8 cellular contexts compared by ENCODE assay signal in the genomic region with DNA sequence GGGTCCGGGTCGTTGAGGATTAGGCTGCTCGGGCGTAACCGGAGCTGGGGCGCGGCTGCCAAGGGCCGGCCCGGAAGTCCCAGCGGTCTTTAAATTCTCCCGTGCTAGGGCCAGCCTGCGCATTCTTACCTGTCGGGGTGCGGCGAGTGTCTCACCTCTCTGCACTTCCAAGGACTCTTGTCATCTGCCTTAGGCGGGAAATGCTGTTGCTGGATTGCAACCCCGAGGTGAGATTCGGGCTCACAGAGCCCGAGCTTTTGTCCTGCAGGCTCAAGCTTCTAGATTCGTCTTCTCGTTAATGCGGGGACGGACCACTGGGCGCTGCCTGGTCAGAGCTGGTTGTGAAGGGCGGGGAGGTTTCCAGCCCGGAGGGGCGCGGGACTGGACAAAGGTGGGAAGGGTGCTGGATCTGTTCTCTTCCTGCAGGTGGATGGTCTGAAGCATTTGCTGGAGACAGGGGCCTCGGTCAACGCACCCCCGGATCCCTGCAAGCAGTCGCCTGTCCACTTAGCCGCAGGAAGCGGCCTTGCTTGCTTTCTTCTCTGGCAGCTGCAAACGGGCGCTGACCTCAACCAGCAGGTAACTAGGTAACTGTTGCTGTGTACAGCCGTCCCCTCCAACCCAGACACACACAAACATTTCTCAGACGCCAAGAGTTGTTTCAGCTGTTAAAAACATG. TPM values are rescaled to one million over a fixed set of nuclear protein-coding genes. Genes with fewer than 3 reads are reported as not detected.
DNase-seq lines count a peak whose midpoint lies in the region; ATAC-seq and TF ChIP-seq lines count a peak whose summit lies in the region.

A gene with protein sequence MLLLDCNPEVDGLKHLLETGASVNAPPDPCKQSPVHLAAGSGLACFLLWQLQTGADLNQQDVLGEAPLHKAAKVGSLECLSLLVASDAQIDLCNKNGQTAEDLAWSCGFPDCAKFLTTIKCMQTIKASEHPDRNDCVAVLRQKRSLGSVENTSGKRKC (plus strand): TSS at position 118 of the 679 bp plus-strand sequence. CDS start 83 bp downstream, at position 201.

- H3K27ac Mint-ChIP-seq in activated naive CD4-positive, alpha-beta T cell treated with anti-CD3 and anti-CD28 coated beads, Interleukin-2, amount 50 U/mL, for 72 hours = peak within 1 kb of the TSS; percentile 83 to 98
- peak within 1 kb of the TSS; percentile 94 for H3K27ac Mint-ChIP-seq in osteocyte (ENCODE audit: unreplicated experiment)

- peaks cover 0 to 36% (median 7%) of the 10 kb centered on the region in 9 donors for H3K36me3 ChIP-seq in heart right ventricle

- H3K9me3 Mint-ChIP-seq in activated naive CD4-positive, alpha-beta T cell treated with anti-CD3 and anti-CD28 coated beads, Interleukin-2, amount 50 U/mL, for 72 hours = no peaks in the 10 kb centered on the region
- no peaks in the 10 kb centered on the region for H3K9me3 Mint-ChIP-seq in osteocyte (ENCODE audit: unreplicated experiment)

- peak within 1 kb of the TSS; percentile 98 to 100 (median 99) for H3K27ac ChIP-seq in heart right ventricle

- H3K4me3 ChIP-seq in heart right ventricle = peak within 1 kb of the TSS; percentile 58 to 83 (median 73)

- no peaks in the 10 kb centered on the region for H3K9me3 ChIP-seq in heart right ventricle

- peaks cover 7 to 47% (median 43%) of the 10 kb centered on the region in 9 donors for H3K4me1 ChIP-seq in heart right ventricle

- no peaks in the 10 kb centered on the region for H3K27me3 ChIP-seq in heart right ventricle

- H3K27me3 Mint-ChIP-seq in osteocyte (ENCODE audit: unreplicated experiment) = no peaks in the 10 kb centered on the region

- 2 to 5% methylated on average over 38 of the region's 38 CpGs for WGBS in heart right ventricle, 2 donors

- TF ChIP-seq CTCF in heart right ventricle (IDR thresholded peaks at IDR 0.05) (peak in 1 of 9 donors; percentile 11), osteocyte (IDR thresholded peaks at IDR 0.05) (no peak)

- intact Hi-C loops in heart right ventricle (cut with DNase I) = loop anchor here in 8 of 10 donors (2.0 to 10.0 kb wide), 8 partner anchors 28 to 208 kb away; a partner anchor contains a TSS

- peak in 1 of 2 donors; percentile 1 for ATAC-seq in activated naive CD4-positive, alpha-beta T cell treated with anti-CD3 and anti-CD28 coated beads, Interleukin-2, amount 50 U/mL, for 72 hours
- peak in 7 of 8 donors; percentile 1 to 56 (median 32) for ATAC-seq in heart right ventricle
- ATAC-seq in HG03108 (IDR thresholded peaks at IDR 0.05; ENCODE audit: unreplicated experiment) = no peak

- peak within 1 kb of the TSS; percentile 83 for H3K4me3 Mint-ChIP-seq in osteocyte (ENCODE audit: unreplicated experiment)

- DNase-seq in activated T-cell treated with anti-CD3 and anti-CD28 coated beads, Interleukin-2, amount 50 U/mL, for 1 hour = peak; percentile 26
- DNase-seq in activated T-cell treated with anti-CD3 and anti-CD28 coated beads, Interleukin-2, amount 50 U/mL, for 48 hours = no peak
- peak; percentile 34 for DNase-seq in NAMALWA (ENCODE audit: low spot score)
- DNase-seq in activated naive CD4-positive, alpha-beta T cell treated with anti-CD3 and anti-CD28 coated beads, Interleukin-2, amount 50 U/mL, for 72 hours (ENCODE audit: low spot score in 2 of 2) = no peak
- peak; percentile 23 to 46 for DNase-seq in heart right ventricle
- DNase-seq in osteocyte (ENCODE audit: extremely low spot score, unreplicated experiment) = no peak
- DNase-seq in stimulated activated CD4-positive, alpha-beta T cell treated with anti-CD3 and anti-CD28 coated beads, Interleukin-2, amount 100 ng/mL, for 24 hours = no peak

- H3K36me3 Mint-ChIP-seq in activated naive CD4-positive, alpha-beta T cell treated with anti-CD3 and anti-CD28 coated beads, Interleukin-2, amount 50 U/mL, for 72 hours = peaks cover 9 to 38% of the 10 kb centered on the region in 2 donors
- H3K36me3 Mint-ChIP-seq in osteocyte (ENCODE audit: unreplicated experiment) = peaks cover 19% of the 10 kb centered on the region

- H3K4me1 Mint-ChIP-seq in osteocyte (ENCODE audit: unreplicated experiment) = peaks cover 23% of the 10 kb centered on the region

RNA-seq across cellular contexts. Expression of the gene that starts here (rescaled TPM):
- 10 to 100 TPM in 1 of 2 donors, 1 to 10 TPM in 1; 9.1 to 44.5 TPM for total RNA-seq in activated naive CD4-positive, alpha-beta T cell treated with anti-CD3 and anti-CD28 coated beads, Interleukin-2, amount 50 U/mL, for 72 hours
- total RNA-seq in heart right ventricle (10 to 100 TPM in 9 of 10 donors, 1 to 10 TPM in 1; 7.6 to 27.0 (median 13.7) TPM), osteocyte (4.2 and 5.3 TPM in 2 replicates)
- 10 to 100 TPM; 10.0 to 28.6 TPM for polyA plus RNA-seq in heart right ventricle

Comparison
In these comparisons a context has a peak if more than half of its experiments do, and no peak if none do; other contexts are left out.
1. DNase-seq: peak in activated T-cell treated with anti-CD3 and anti-CD28 coated beads, Interleukin-2, amount 50 U/mL, for 1 hour (single experiment), NAMALWA (single experiment) and heart right ventricle (2 of 2); none in activated T-cell treated with anti-CD3 and anti-CD28 coated beads, Interleukin-2, amount 50 U/mL, for 48 hours (0 of 2), activated naive CD4-positive, alpha-beta T cell treated with anti-CD3 and anti-CD28 coated beads, Interleukin-2, amount 50 U/mL, for 72 hours (0 of 2), osteocyte (single experiment) and stimulated activated CD4-positive, alpha-beta T cell treated with anti-CD3 and anti-CD28 coated beads, Interleukin-2, amount 100 ng/mL, for 24 hours (0 of 2).